Comparison of ENCODE assay signal across 10 cellular contexts in genomic region chr19:17779281-17779930, GRCh38. TPM values are rescaled to one million over a fixed set of nuclear protein-coding genes. Genes with fewer than 3 reads are reported as not detected.
DNase-seq lines count a peak whose midpoint lies in the region; ATAC-seq and TF ChIP-seq lines count a peak whose summit lies in the region.
"Had no signal": no experiment of that assay in that cellular context is flagged by ENCODE, and none has a peak within 500 bp of the region (broad histone marks: within the 10 kb centered on the region; RNA-seq: fewer than 3 reads in every experiment).

No MANE protein-coding gene starts in this region.

- TF ChIP-seq POLR2A in right lobe of liver (IDR thresholded peaks at IDR 0.05), result no peak

- H3K4me1 ChIP-seq in right lobe of liver, result no peaks in the 10 kb centered on the region

- TF ChIP-seq CTCF in right lobe of liver (IDR thresholded peaks at IDR 0.05), result no peak

- no peaks in the 10 kb centered on the region for H3K36me3 ChIP-seq in right lobe of liver
- H3K36me3 ChIP-seq in MG63, result no peaks in the 10 kb centered on the region

- peak; percentile 40 for DNase-seq in AG08395 (ENCODE audit: low spot score)
- no peak for DNase-seq in central memory CD8-positive, alpha-beta T cell (ENCODE audit: low spot score in 2 of 2)
- DNase-seq in right lobe of liver, result peak in 2 of 3 donors; percentile 51 to 59
- no peak for DNase-seq in NCI-H1048 (lab: John Stamatoyannopoulos, UW)
- no peak for DNase-seq in MG63
- DNase-seq in NCI-H1694 treated with DMSO at 0.1 percent for 48 hours (lab: John Stamatoyannopoulos, UW), result no peak
- DNase-seq: activated CD4-positive, CD25-positive, alpha-beta regulatory T cell had no signal

- intact Hi-C loops in right lobe of liver (cut with DNase I), result loop anchor here in 1 of 2 donors (10.0 kb wide), 1 partner anchor 65 kb away; the partner anchor contains the start of gene MAP1S

- H3K4me3 ChIP-seq in right lobe of liver, result no peak overlapping the region
- H3K4me3 ChIP-seq in MG63, result no peak overlapping the region

- H3K27me3 ChIP-seq in right lobe of liver, result no peaks in the 10 kb centered on the region
- H3K27me3 ChIP-seq in MG63, result no peaks in the 10 kb centered on the region; the same call in 1 of the 2 replicates

- H3K27ac ChIP-seq in right lobe of liver, result no peak overlapping the region

- H3K36me3 Mint-ChIP-seq in IgD-negative memory B cell, result peaks cover 7% of the 10 kb centered on the region
- H3K36me3 Mint-ChIP-seq in central memory CD8-positive, alpha-beta T cell (ENCODE audit: insufficient read depth), result peaks cover 16% of the 10 kb centered on the region

- peaks cover 17 to 22% (median 20%) of the 10 kb centered on the region in 3 donors for H3K4me1 Mint-ChIP-seq in IgD-negative memory B cell
- peaks cover 5% of the 10 kb centered on the region for H3K4me1 Mint-ChIP-seq in central memory CD8-positive, alpha-beta T cell

- peak overlapping the region in 2 of 3 donors; percentile 65 to 91 for H3K27ac Mint-ChIP-seq in IgD-negative memory B cell
- H3K27ac Mint-ChIP-seq in central memory CD8-positive, alpha-beta T cell (ENCODE audit: low read depth), result peak overlapping the region; percentile 73

- no peak for ATAC-seq in central memory CD8-positive, alpha-beta T cell (replicated peaks; ENCODE audit: extremely low read depth, poor library complexity, severe bottlenecking)
- ATAC-seq in right lobe of liver (peak in 3 of 4 donors; percentile 6 to 25 (median 11)), HG02798 (IDR thresholded peaks at IDR 0.05; ENCODE audit: poor library complexity, unreplicated experiment) (no peak)

- H3K9me3 Mint-ChIP-seq in IgD-negative memory B cell, result no peaks in the 10 kb centered on the region
- H3K9me3 Mint-ChIP-seq in central memory CD8-positive, alpha-beta T cell, result no peaks in the 10 kb centered on the region

- WGBS in right lobe of liver (ENCODE audit: insufficient coverage, low coverage, low lambda C conversion rate, missing lambda C conversion rate), result 18% methylated on average over 13 of the region's 16 CpGs

- H3K27me3 Mint-ChIP-seq in IgD-negative memory B cell, result no peaks in the 10 kb centered on the region
- H3K27me3 Mint-ChIP-seq in central memory CD8-positive, alpha-beta T cell, result no peaks in the 10 kb centered on the region

- H3K4me3 Mint-ChIP-seq in IgD-negative memory B cell, result no peak overlapping the region
- no peak overlapping the region for H3K4me3 Mint-ChIP-seq in central memory CD8-positive, alpha-beta T cell

- no peaks in the 10 kb centered on the region for H3K9me3 ChIP-seq in right lobe of liver
- H3K9me3 ChIP-seq in MG63, result no peaks in the 10 kb centered on the region

RNA-seq across cellular contexts. Expression of gene B3GNT3, which starts 15.5 kb away (rescaled TPM):
- polyA plus RNA-seq in IgD-negative memory B cell, result not detected
- 10 to 100 TPM in 2 of 6 experiments, 1 to 10 TPM in 3, under 1 TPM in 1; 0.26 to 13.6 (median 3.1) TPM for total RNA-seq in right lobe of liver
- not detected in 2 replicates for total RNA-seq in MG63 (2014; rRNA removed; shearing (Covaris generic); ENCODE audit: low replicate concordance)
- total RNA-seq: pulmonary artery endothelial cell had no signal

RNA-seq across cellular contexts. Expression of gene FCHO1, which starts 28.1 kb away (rescaled TPM):
- 42.4 TPM for polyA plus RNA-seq in IgD-negative memory B cell
- total RNA-seq in right lobe of liver, result 1 to 10 TPM in 4 of 6 experiments, under 1 TPM in 2; 0.93 to 3.6 (median 1.3) TPM
- total RNA-seq in MG63 (2014; rRNA removed; shearing (Covaris generic); ENCODE audit: low replicate concordance), result 0.82 TPM in 1 of 2 replicates, not detected in the other

RNA-seq across cellular contexts. Expression of gene INSL3, which starts 41.9 kb away (rescaled TPM):
- polyA plus RNA-seq in IgD-negative memory B cell, result 1.7 TPM
- total RNA-seq in right lobe of liver, result not detected
- not detected in 2 replicates for total RNA-seq in MG63 (2014; rRNA removed; shearing (Covaris generic); ENCODE audit: low replicate concordance)
- total RNA-seq: pulmonary artery endothelial cell had no signal

Comparison
In these comparisons a context has a peak if more than half of its experiments do, and no peak if none do; other contexts are left out.
1. DNase-seq: peak in AG08395 (single experiment) and right lobe of liver (2 of 3); none in central memory CD8-positive, alpha-beta T cell (0 of 2), NCI-H1048 (single experiment), MG63 (single experiment) and NCI-H1694 treated with DMSO at 0.1 percent for 48 hours (single experiment).
2. ATAC-seq: peak in right lobe of liver (3 of 4); none in central memory CD8-positive, alpha-beta T cell (single experiment) and HG02798 (single experiment).